In the genomic region with DNA sequence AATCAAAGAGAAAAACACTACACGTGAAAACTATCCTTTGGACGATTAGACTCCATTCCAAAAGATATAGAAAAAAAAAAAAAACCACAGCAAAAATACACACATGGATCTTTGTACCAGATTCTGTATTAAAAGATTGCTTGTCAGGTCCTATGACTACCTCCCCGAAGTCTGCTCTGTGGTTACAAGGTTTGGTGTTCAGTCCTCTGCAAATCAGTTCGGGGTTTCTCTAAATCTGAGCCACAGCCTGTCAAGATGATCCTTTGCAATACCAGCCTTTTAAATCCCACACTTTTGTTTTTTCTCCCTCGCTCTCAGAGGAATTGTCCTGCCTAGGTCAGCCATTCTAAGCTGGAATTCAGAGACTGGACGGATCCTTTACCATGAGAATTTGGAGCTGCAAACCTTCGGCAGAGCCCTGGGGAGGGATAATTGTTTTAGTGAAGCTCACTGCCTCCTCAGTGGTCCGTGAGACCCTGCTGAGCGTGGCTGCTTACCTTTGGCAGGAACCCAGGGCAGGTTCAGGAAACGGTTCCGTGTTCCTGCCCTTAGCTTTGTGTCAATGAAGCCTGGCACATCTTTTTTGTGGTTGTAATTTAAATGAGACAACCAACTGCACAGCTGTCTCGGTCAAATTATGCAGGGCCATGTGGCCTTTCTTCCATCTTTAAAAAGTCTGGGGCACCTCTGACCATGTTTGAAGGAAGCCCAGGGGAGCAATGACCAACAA, we compare ENCODE assay signal across 12 cellular contexts. TPM values are rescaled to one million over a fixed set of nuclear protein-coding genes. Genes with fewer than 3 reads are reported as not detected.
DNase-seq lines count a peak whose midpoint lies in the region; ATAC-seq and TF ChIP-seq lines count a peak whose summit lies in the region.
"Had no signal": no experiment of that assay in that cellular context is flagged by ENCODE, and none has a peak within 500 bp of the region (broad histone marks: within the 10 kb centered on the region; RNA-seq: fewer than 3 reads in every experiment).

No MANE protein-coding gene starts in this region.

- TF ChIP-seq POLR2A in gastroesophageal sphincter (IDR thresholded peaks at IDR 0.05) = no peak

- H3K9me3 ChIP-seq in gastroesophageal sphincter = no peaks in the 10 kb centered on the region

- TF ChIP-seq EP300 in gastroesophageal sphincter (IDR thresholded peaks at IDR 0.05) = no peak

- ATAC-seq in GM18511 (IDR thresholded peaks at IDR 0.05; ENCODE audit: unreplicated experiment) (peak; percentile 38), gastroesophageal sphincter (no peak)
- ATAC-seq in stimulated activated memory B cell treated with anti-CD40 and anti-IgM and Interleukin-4, amounts not matched to agents 10 μg/mL and 1 μg/mL and 100 μg/mL, for 72 hours = peak; percentile 60

- H3K27me3 Mint-ChIP-seq in stimulated activated memory B cell treated with anti-CD40 and anti-IgM and Interleukin-4, amounts not matched to agents 10 μg/mL and 1 μg/mL and 100 μg/mL, for 72 hours = no peaks in the 10 kb centered on the region

- H3K27me3 ChIP-seq in gastroesophageal sphincter = peaks cover 67% of the 10 kb centered on the region

- H3K36me3 ChIP-seq in gastroesophageal sphincter = no peaks in the 10 kb centered on the region

- H3K4me1 ChIP-seq in gastroesophageal sphincter = peaks cover 0 to 52% (median 17%) of the 10 kb centered on the region in 3 donors

- peaks cover 83% of the 10 kb centered on the region for H3K4me1 Mint-ChIP-seq in stimulated activated memory B cell treated with anti-CD40 and anti-IgM and Interleukin-4, amounts not matched to agents 10 μg/mL and 1 μg/mL and 100 μg/mL, for 72 hours

- H3K27ac ChIP-seq in gastroesophageal sphincter = peak overlapping the region in 3 of 4 donors; percentile 56 to 70 (median 58)
- H3K27ac ChIP-seq: VCaP had no signal

- H3K4me3 ChIP-seq in gastroesophageal sphincter = no peak overlapping the region

- in situ Hi-C loops in GM13976 (cut with MboI; ENCODE audit: low sequenced_read_pairs, unreplicated experiment) = no loop called here

- H3K4me3 Mint-ChIP-seq in stimulated activated memory B cell treated with anti-CD40 and anti-IgM and Interleukin-4, amounts not matched to agents 10 μg/mL and 1 μg/mL and 100 μg/mL, for 72 hours = peak overlapping the region; percentile 85

- DNase-seq in NCI-H69 (lab: John Stamatoyannopoulos, UW) (peak; percentile 34), LoVo (ENCODE audit: low spot score) (no peak), GM13976 (ENCODE audit: low spot score) (no peak), NCI-H1417 treated with DMSO at 0.1 percent for 48 hours (lab: John Stamatoyannopoulos, UW) (no peak), activated gamma-delta T cell treated with Interleukin-2 at 50 U/mL for 16 hours (no peak)
- DNase-seq: activated effector memory CD4-positive, alpha-beta T cell treated with anti-CD3 and anti-CD28 coated beads, Interleukin-2, amount 50 U/mL, for 16 hours; kidney had no signal

- WGBS in gastroesophageal sphincter (ENCODE audit: low coverage in 1 of 2), 2 donors = 57 to 65% methylated on average over 4 to 8 of the region's 12 CpGs

- TF ChIP-seq CTCF in gastroesophageal sphincter (IDR thresholded peaks at IDR 0.05) (no peak), GM13976 (IDR thresholded peaks at IDR 0.05; ENCODE audit: borderline replicate concordance, control extremely low read depth, extremely low read depth, insufficient read depth, missing control alignments) (no peak)

- H3K27ac Mint-ChIP-seq in stimulated activated memory B cell treated with anti-CD40 and anti-IgM and Interleukin-4, amounts not matched to agents 10 μg/mL and 1 μg/mL and 100 μg/mL, for 72 hours = peak overlapping the region; percentile 98

- H3K36me3 Mint-ChIP-seq in stimulated activated memory B cell treated with anti-CD40 and anti-IgM and Interleukin-4, amounts not matched to agents 10 μg/mL and 1 μg/mL and 100 μg/mL, for 72 hours = peaks cover 29% of the 10 kb centered on the region

- no peaks in the 10 kb centered on the region for H3K9me3 Mint-ChIP-seq in stimulated activated memory B cell treated with anti-CD40 and anti-IgM and Interleukin-4, amounts not matched to agents 10 μg/mL and 1 μg/mL and 100 μg/mL, for 72 hours

RNA-seq across cellular contexts. Expression of a gene that starts 47.3 kb away (rescaled TPM):
- total RNA-seq in gastroesophageal sphincter = 10 to 100 TPM; 16.8 to 28.5 (median 24.3) TPM
- total RNA-seq: HepG2 had no signal
